ENCODE assay signal across 1 cellular context in genomic region chr1:226692067-226692792, GRCh38.
TF ChIP-seq lines count a peak whose summit lies in the region.

No MANE protein-coding gene starts in this region.

TF ChIP-seq in WTC11, 78 proteins besides CTCF, POLR2A, EP300 and RAD21 (continued from another document):
- TF ChIP-seq AFF4 (CRISPR knock-in tag; IDR thresholded peaks at IDR 0.05; ENCODE audit: borderline replicate concordance) (no peak), ZNF532 (CRISPR knock-in tag; IDR thresholded peaks at IDR 0.05; ENCODE audit: borderline replicate concordance) (no peak), NR3C1 (CRISPR knock-in tag; conservative IDR thresholded peaks at IDR 0.05; ENCODE audit: low read depth) (no peak), CDX4 (CRISPR knock-in tag; IDR thresholded peaks at IDR 0.05; ENCODE audit: borderline replicate concordance) (no peak), TEAD4 (CRISPR knock-in tag; IDR thresholded peaks at IDR 0.05) (no peak), ZNF317 (CRISPR knock-in tag; IDR thresholded peaks at IDR 0.05; ENCODE audit: borderline replicate concordance, low read depth) (no peak), SOX15 (CRISPR knock-in tag; IDR thresholded peaks at IDR 0.05) (no peak), ZMAT4 (CRISPR knock-in tag; IDR thresholded peaks at IDR 0.05) (no peak), AR (CRISPR knock-in tag; IDR thresholded peaks at IDR 0.05) (no peak), IRF2 (CRISPR knock-in tag; IDR thresholded peaks at IDR 0.05; ENCODE audit: borderline replicate concordance, low read depth) (no peak)
